8 cellular contexts compared by ENCODE assay signal in genomic region chr20:60138263-60139127, GRCh38.
DNase-seq lines count a peak whose midpoint lies in the region; FAIRE-seq and TF ChIP-seq lines count a peak whose summit lies in the region.

No MANE protein-coding gene starts in this region.

- peaks cover 0 to 4% of the 10 kb centered on the region in 2 donors for H3K4me1 ChIP-seq in kidney (ENCODE audit: control insufficient read depth in 1 of 2, insufficient read depth in 1 of 2, low read depth in 1 of 2, low read length in 2 of 2)
- peaks cover 0 to 2% of the 10 kb centered on the region in 2 experiments; a peak in 1 of 4 replicates for H3K4me1 ChIP-seq in SK-N-SH (ENCODE audit: control insufficient read depth in 1 of 2, insufficient read depth in 2 of 2, low read depth in 1 of 2, low read length in 1 of 2)

- no peaks in the 10 kb centered on the region for H3K27me3 ChIP-seq in SK-N-SH (ENCODE audit: insufficient read depth)

- H3K9ac ChIP-seq in kidney (ENCODE audit: low read length in 2 of 2): peak overlapping the region in 1 of 2 donors; percentile 12
- H3K9ac ChIP-seq in SK-N-SH: no peak overlapping the region

- no peaks in the 10 kb centered on the region for H3K9me2 ChIP-seq in SK-N-SH

- no peak overlapping the region for H2AFZ ChIP-seq in SK-N-SH (ENCODE audit: low read depth)

- no peak for TF ChIP-seq EP300 in SK-N-SH (IDR thresholded peaks at IDR 0.05; ENCODE audit: borderline replicate concordance in 1 of 2, low read depth in 1 of 2, low read length in 1 of 2)

- FAIRE-seq in kidney (lab: Jason Lieb, UNC): no peak

- no peak overlapping the region for H3K4me2 ChIP-seq in SK-N-SH

- H4K20me1 ChIP-seq in SK-N-SH (ENCODE audit: insufficient read depth): no peaks in the 10 kb centered on the region

- no peaks in the 10 kb centered on the region for H3K9me3 ChIP-seq in kidney (ENCODE audit: control insufficient read depth in 1 of 2, low read length in 2 of 2)
- no peaks in the 10 kb centered on the region for H3K9me3 ChIP-seq in SK-N-SH

- CTCF ChIA-PET in SK-N-SH (lab: Yijun Ruan, JAX): interaction anchor here (0.7 to 2.0 kb wide), 7 partner anchors 8 to 226 kb away, joined by 3 to 6 read pairs (median 4); no protein-coding TSS in a partner anchor

- TF ChIP-seq RAD21 in SK-N-SH (IDR thresholded peaks at IDR 0.05; ENCODE audit: low read length): no peak

- no peaks in the 10 kb centered on the region for H3K36me3 ChIP-seq in kidney (ENCODE audit: control insufficient read depth in 1 of 2, insufficient read depth in 2 of 2, low read length in 2 of 2)
- H3K36me3 ChIP-seq in SK-N-SH (replicated peaks in 1 of 2; ENCODE audit: control insufficient read depth in 1 of 2, insufficient read depth in 2 of 2, low read length in 1 of 2): no peaks in the 10 kb centered on the region

- H3K79me2 ChIP-seq in SK-N-SH (ENCODE audit: insufficient read depth): no peaks in the 10 kb centered on the region

- TF ChIP-seq CTCF in kidney (IDR thresholded peaks at IDR 0.05; ENCODE audit: borderline replicate concordance, extremely low read depth, insufficient read depth) (no peak), SK-N-SH (IDR thresholded peaks at IDR 0.05) (no peak)

- H3F3A ChIP-seq in SK-N-SH (replicated peaks; ENCODE audit: insufficient read depth): no peaks in the 10 kb centered on the region

- peak overlapping the region; percentile 35 to 44 for H3K4me3 ChIP-seq in kidney (ENCODE audit: low read length in 2 of 2)
- H3K4me3 ChIP-seq in SK-N-SH (ENCODE audit: low read depth in 2 of 2, low read length in 1 of 2): no peak overlapping the region

- intact Hi-C loops in kidney (cut with DNase I): no loop called here

- H3K27ac ChIP-seq in kidney (ENCODE audit: low read depth in 2 of 2, low read length in 2 of 2) (peak overlapping the region; percentile 12 to 20), SK-N-SH (ENCODE audit: low read depth in 2 of 2, low read length in 1 of 2) (no peak overlapping the region)

- peak; percentile 37 for DNase-seq in DMS 273 treated with DMSO at 0.1 percent for 48 hours (lab: John Stamatoyannopoulos, UW)
- DNase-seq in NCI-H2107 (lab: John Stamatoyannopoulos, UW): peak; percentile 80
- peak; percentile 11 for DNase-seq in activated gamma-delta T cell treated with anti-CD3 and anti-CD28 coated beads, Interleukin-2, amount 50 U/mL, for 16 hours (ENCODE audit: low read depth)
- peak; percentile 84 for DNase-seq in kidney
- DNase-seq in stimulated activated CD8-positive, alpha-beta memory T cell treated with anti-CD3 and anti-CD28 coated beads, Interleukin-12 subunit alpha, Interleukin-12 subunit beta, amount 100 ng/mL, for 24 hours (ENCODE audit: extremely low read depth): peak; percentile 14
- no peak for DNase-seq in SK-N-SH
- DNase-seq in HK-2 (ENCODE audit: unreplicated experiment): no peak
- no peak for DNase-seq in cerebellum (ENCODE audit: low spot score)

- POLR2A ChIA-PET in SK-N-SH (lab: Yijun Ruan, JAX): no interaction called here

- 58% methylated on average over 37 of the region's 39 CpGs for WGBS in SK-N-SH (ENCODE audit: low lambda C conversion rate)

TF ChIP-seq in SK-N-SH, 30 proteins besides CTCF, POLR2A, EP300 and RAD21:
- TF ChIP-seq TAF1 (IDR thresholded peaks at IDR 0.05; ENCODE audit: borderline replicate concordance, low read depth, low read length): no peak
- TF ChIP-seq GABPA (IDR thresholded peaks at IDR 0.05; ENCODE audit: low read depth): no peak

Comparison
In these comparisons a context has a peak if more than half of its experiments do, and no peak if none do; other contexts are left out.
1. DNase-seq: peak in DMS 273 treated with DMSO at 0.1 percent for 48 hours (single experiment), NCI-H2107 (single experiment), activated gamma-delta T cell treated with anti-CD3 and anti-CD28 coated beads, Interleukin-2, amount 50 U/mL, for 16 hours (single experiment), kidney (single experiment) and stimulated activated CD8-positive, alpha-beta memory T cell treated with anti-CD3 and anti-CD28 coated beads, Interleukin-12 subunit alpha, Interleukin-12 subunit beta, amount 100 ng/mL, for 24 hours (single experiment); none in SK-N-SH (single experiment), HK-2 (single experiment) and cerebellum (single experiment).
2. H3K27ac ChIP-seq: peak in kidney (2 of 2); none in SK-N-SH (0 of 2).
3. H3K4me3 ChIP-seq: peak in kidney (2 of 2); none in SK-N-SH (0 of 2).